In genomic region chr5:175444060-175444904, GRCh38 we compare ENCODE assay signal across 7 cellular contexts. TPM values are rescaled to one million over a fixed set of nuclear protein-coding genes. Genes with fewer than 3 reads are reported as not detected.
A peak's percentile ranks its signal among the peaks of the same experiment; 100 is the strongest.
DNase-seq lines count a peak whose midpoint lies in the region; ATAC-seq and TF ChIP-seq lines count a peak whose summit lies in the region.

Gene DRD1, minus strand, starts transcription at chr5:175444182. Its CDS starts 1,083 bp downstream, at chr5:175443099.

- H3K36me3 ChIP-seq in MM.1S (replicated peaks; ENCODE audit: insufficient read depth, low read length) (no peaks in the 10 kb centered on the region), neuronal stem cell (replicated peaks in 1 of 2; ENCODE audit: control insufficient read depth in 2 of 2, insufficient read depth in 2 of 2, low read length in 2 of 2) (no peaks in the 10 kb centered on the region), tibial artery (no peaks in the 10 kb centered on the region)

- H3K4me1 Mint-ChIP-seq in activated T-cell treated with anti-CD3 and anti-CD28 coated beads, Interleukin-2, amount 50 U/mL, for 24 hours (ENCODE audit: low read depth) = peaks cover 7% of the 10 kb centered on the region

- no peaks in the 10 kb centered on the region for H3K79me1 ChIP-seq in neuronal stem cell (ENCODE audit: low read depth, low read length)

- no peak within 1 kb of the TSS for H3K4ac ChIP-seq in neuronal stem cell (ENCODE audit: low read length)

- H3K4me3 ChIP-seq in MM.1S (ENCODE audit: low read length) (peak within 1 kb of the TSS; percentile 53), neuronal stem cell (ENCODE audit: low read length in 2 of 2) (peak within 1 kb of the TSS in 1 of 2 donors; percentile 78), tibial artery (peak within 1 kb of the TSS; percentile 51 to 55)

- H3K4me1 ChIP-seq in MM.1S (ENCODE audit: low read length) (no peaks in the 10 kb centered on the region), neuronal stem cell (ENCODE audit: control insufficient read depth in 2 of 2, insufficient read depth in 1 of 2, low read depth in 1 of 2, low read length in 2 of 2) (peaks cover 0 to 8% of the 10 kb centered on the region in 2 donors), tibial artery (peaks cover 0 to 57% (median 20%) of the 10 kb centered on the region in 4 donors)

- no peaks in the 10 kb centered on the region for H3K79me2 ChIP-seq in MM.1S (ENCODE audit: low read length)

- H3K18ac ChIP-seq in neuronal stem cell (ENCODE audit: low read length) = peak within 1 kb of the TSS; percentile 68

- intact Hi-C loops in tibial artery (cut with DNase I; ENCODE audit: low total_unique reads) = loop anchor here (2.0 kb wide), 1 partner anchor 493 kb away; no protein-coding TSS in a partner anchor

- WGBS in neuronal stem cell (ENCODE audit: extremely low coverage in 2 of 2, insufficient read length in 2 of 2, insufficient replicate concordance in 1 of 2), 2 donors = no CpG with 5 or more reads among the region's 91 CpGs

- ATAC-seq in GM18498 (IDR thresholded peaks at IDR 0.05; ENCODE audit: unreplicated experiment) (peak; percentile 61), HG03460 (IDR thresholded peaks at IDR 0.05; ENCODE audit: unreplicated experiment) (no peak)

- H3K14ac ChIP-seq in neuronal stem cell (ENCODE audit: low read length) = no peak within 1 kb of the TSS

- peak within 1 kb of the TSS; percentile 64 for H2AFZ ChIP-seq in MM.1S (ENCODE audit: low read length)
- peak within 1 kb of the TSS; percentile 56 for H2AFZ ChIP-seq in neuronal stem cell (ENCODE audit: low read length)

- H2BK12ac ChIP-seq in neuronal stem cell (ENCODE audit: low read length) = no peak within 1 kb of the TSS

- no peaks in the 10 kb centered on the region for H4K20me1 ChIP-seq in MM.1S (ENCODE audit: insufficient read depth, low read length)

- no peak within 1 kb of the TSS for H2BK5ac ChIP-seq in neuronal stem cell (ENCODE audit: low read length)

- H3K27ac ChIP-seq in MM.1S (ENCODE audit: low read length) = no peak within 1 kb of the TSS
- no peak within 1 kb of the TSS for H3K27ac ChIP-seq in neuronal stem cell (replicated peaks; ENCODE audit: low read length)
- peak within 1 kb of the TSS in 1 of 2 donors; percentile 43 for H3K27ac ChIP-seq in tibial artery

- no peak within 1 kb of the TSS for H3K23ac ChIP-seq in neuronal stem cell (ENCODE audit: low read depth, low read length, poor library complexity)

- no peak within 1 kb of the TSS for H4K91ac ChIP-seq in neuronal stem cell (ENCODE audit: low read depth, low read length, poor library complexity)

- H2BK15ac ChIP-seq in neuronal stem cell (ENCODE audit: low read length) = no peak within 1 kb of the TSS

- no peak within 1 kb of the TSS for H2BK120ac ChIP-seq in neuronal stem cell (ENCODE audit: low read depth, low read length)

- peak within 1 kb of the TSS; percentile 61 for H3K4me3 Mint-ChIP-seq in activated T-cell treated with anti-CD3 and anti-CD28 coated beads, Interleukin-2, amount 50 U/mL, for 24 hours

- peak; percentile 66 for DNase-seq in MM.1S
- DNase-seq in activated T-cell treated with anti-CD3 and anti-CD28 coated beads, Interleukin-2, amount 50 U/mL, for 24 hours = peak; percentile 81
- peak; percentile 1 for DNase-seq in fibroblast of gingiva (ENCODE audit: low read depth)
- DNase-seq in neuronal stem cell (ENCODE audit: low spot score) = peak; percentile 67
- DNase-seq in tibial artery = no peak

- no peak within 1 kb of the TSS for H3K27ac Mint-ChIP-seq in activated T-cell treated with anti-CD3 and anti-CD28 coated beads, Interleukin-2, amount 50 U/mL, for 24 hours

- H3K9me3 ChIP-seq in MM.1S (replicated peaks; ENCODE audit: insufficient read depth, low read length) (no peaks in the 10 kb centered on the region), neuronal stem cell (replicated peaks in 1 of 2; ENCODE audit: control insufficient read depth in 2 of 2, insufficient read depth in 1 of 2, low read depth in 1 of 2, low read length in 2 of 2) (peaks cover 0 to 5% of the 10 kb centered on the region in 2 donors), tibial artery (no peaks in the 10 kb centered on the region)

- H4K8ac ChIP-seq in neuronal stem cell (ENCODE audit: low read depth, low read length) = no peak within 1 kb of the TSS

- peak within 1 kb of the TSS; percentile 54 for H2AK5ac ChIP-seq in neuronal stem cell (ENCODE audit: low read depth, low read length)

- H3K36me3 Mint-ChIP-seq in activated T-cell treated with anti-CD3 and anti-CD28 coated beads, Interleukin-2, amount 50 U/mL, for 24 hours (ENCODE audit: low read depth) = no peaks in the 10 kb centered on the region

- peaks cover 71% of the 10 kb centered on the region for H3K27me3 Mint-ChIP-seq in activated T-cell treated with anti-CD3 and anti-CD28 coated beads, Interleukin-2, amount 50 U/mL, for 24 hours

- H3K27me3 ChIP-seq in MM.1S (replicated peaks; ENCODE audit: insufficient read depth, low read length) (peaks cover 11% of the 10 kb centered on the region), neuronal stem cell (ENCODE audit: control insufficient read depth in 3 of 3, insufficient read depth in 3 of 3, low read depth in 1 of 3, low read length in 3 of 3) (peaks cover 2 to 83% (median 35%) of the 10 kb centered on the region in 3 experiments), tibial artery (peaks cover 0 to 15% of the 10 kb centered on the region in 2 donors)

- H3K9ac ChIP-seq in MM.1S (ENCODE audit: low read length) (no peak within 1 kb of the TSS), neuronal stem cell (ENCODE audit: low read depth, low read length, poor library complexity) (no peak within 1 kb of the TSS)

- H3K9me2 ChIP-seq in MM.1S (replicated peaks; ENCODE audit: insufficient read depth, low read length) = no peaks in the 10 kb centered on the region

- H3K4me2 ChIP-seq in MM.1S (ENCODE audit: low read depth, low read length) (peak within 1 kb of the TSS; percentile 88), neuronal stem cell (ENCODE audit: insufficient read depth, low read length, poor library complexity, severe bottlenecking) (peak within 1 kb of the TSS; percentile 94)

- peak; percentile 67 for TF ChIP-seq CTCF in MM.1S (IDR thresholded peaks at IDR 0.05; ENCODE audit: low read length)
- TF ChIP-seq CTCF in tibial artery (IDR thresholded peaks at IDR 0.05) = peak; percentile 83 to 84

- H3K9me3 Mint-ChIP-seq in activated T-cell treated with anti-CD3 and anti-CD28 coated beads, Interleukin-2, amount 50 U/mL, for 24 hours = no peaks in the 10 kb centered on the region

- no peaks in the 10 kb centered on the region for H3F3A ChIP-seq in MM.1S (ENCODE audit: insufficient read depth, low read length)

RNA-seq across cellular contexts. Expression of gene DRD1, which starts in this region (rescaled TPM):
- not detected for polyA plus RNA-seq in neuronal stem cell (2013, experiment 1 of 2)
- polyA plus RNA-seq in neuronal stem cell (2013, experiment 2 of 2) = not detected

Comparison
In these comparisons a context has a peak if more than half of its experiments do, and no peak if none do; other contexts are left out.
1. DNase-seq: peak in MM.1S (single experiment), activated T-cell treated with anti-CD3 and anti-CD28 coated beads, Interleukin-2, amount 50 U/mL, for 24 hours (single experiment), fibroblast of gingiva (single experiment) and neuronal stem cell (single experiment); none in tibial artery (0 of 2).